ENCODE assay signal across 7 cellular contexts in the genomic region with DNA sequence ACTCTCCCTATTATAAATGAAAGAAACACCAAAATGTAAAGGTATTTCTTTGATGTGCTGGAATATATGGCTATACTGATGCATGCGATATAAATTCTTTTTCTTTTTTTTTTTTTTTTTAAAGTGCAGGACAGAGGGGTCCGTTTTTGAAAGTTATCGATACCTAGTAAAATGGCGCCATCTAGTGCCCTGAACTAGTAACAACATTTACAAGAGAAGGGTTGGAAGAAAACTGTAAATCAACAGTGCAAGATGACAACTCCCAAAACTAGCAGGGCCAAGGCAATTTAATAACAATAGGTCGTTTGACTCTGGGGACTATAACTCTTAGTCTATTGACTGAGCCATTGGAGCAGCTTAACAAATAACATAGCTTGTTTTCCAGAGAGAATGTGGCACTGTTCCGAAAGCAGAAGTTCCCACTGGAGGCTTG.
A peak's percentile ranks its signal among the peaks of the same experiment; 100 is the strongest.
DNase-seq lines count a peak whose midpoint lies in the region; ATAC-seq, FAIRE-seq and TF ChIP-seq lines count a peak whose summit lies in the region.

No MANE protein-coding gene starts in this region.

- H3K27ac ChIP-seq in DND-41 (ENCODE audit: low read length) = no peak overlapping the region
- H3K27ac ChIP-seq in OCI-LY1 (ENCODE audit: low read depth, low read length, poor library complexity, severe bottlenecking) = no peak overlapping the region
- H3K27ac ChIP-seq in naive thymus-derived CD4-positive, alpha-beta T cell (ENCODE audit: low read depth, low read length) = no peak overlapping the region

- H3K9ac ChIP-seq in DND-41 (ENCODE audit: low read depth, low read length) = no peak overlapping the region
- no peak overlapping the region for H3K9ac ChIP-seq in OCI-LY1 (ENCODE audit: low read length)

- FAIRE-seq in endometrium (lab: Jason Lieb, UNC) = peak; percentile 43

- H4K20me1 ChIP-seq in DND-41 (ENCODE audit: insufficient read depth, low read length) (no peaks in the 10 kb centered on the region; the same call in 1 of the 2 replicates), OCI-LY1 (ENCODE audit: insufficient read depth, low read length) (no peaks in the 10 kb centered on the region)

- intact Hi-C loops in naive thymus-derived CD4-positive, alpha-beta T cell (cut with micrococcal nuclease) = loop anchor here in 1 of 2 donors (5.0 kb wide), 1 partner anchor 487 kb away; no protein-coding TSS in a partner anchor

- H3K79me2 ChIP-seq in DND-41 (ENCODE audit: insufficient read depth, low read length) (no peaks in the 10 kb centered on the region), OCI-LY1 (ENCODE audit: insufficient read depth, low read length) (no peaks in the 10 kb centered on the region)

- CTCF ChIA-PET in naive thymus-derived CD4-positive, alpha-beta T cell (lab: Charles Lee) = interaction anchor here (0.6 to 1.5 kb wide), 5 partner anchors 9 to 1077 kb away, joined by 3 to 7 read pairs (median 5); no protein-coding TSS in a partner anchor

- H3K27me3 ChIP-seq in DND-41 (ENCODE audit: insufficient read depth, low read length, poor library complexity) = peaks cover 7% of the 10 kb centered on the region
- no peaks in the 10 kb centered on the region for H3K27me3 ChIP-seq in OCI-LY1 (ENCODE audit: insufficient read depth, low read length)
- no peaks in the 10 kb centered on the region for H3K27me3 ChIP-seq in naive thymus-derived CD4-positive, alpha-beta T cell (ENCODE audit: control insufficient read depth in 2 of 2, insufficient read depth in 2 of 2, low read length in 2 of 2)

- no peaks in the 10 kb centered on the region for H3K36me3 Mint-ChIP-seq in HFFc6 (ENCODE audit: low read depth)
- H3K36me3 Mint-ChIP-seq in naive thymus-derived CD4-positive, alpha-beta T cell = no peaks in the 10 kb centered on the region
- H3K36me3 Mint-ChIP-seq in T-helper 2 cell treated with Interferon-gamma antibody and Interleukin-4, amounts not matched to agents 5 μg/mL and 100 μg/mL, for 36 hours (ENCODE audit: low read depth) = no peaks in the 10 kb centered on the region

- H3K27ac Mint-ChIP-seq in HFFc6 = no peak overlapping the region
- no peak overlapping the region for H3K27ac Mint-ChIP-seq in naive thymus-derived CD4-positive, alpha-beta T cell
- H3K27ac Mint-ChIP-seq in T-helper 2 cell treated with Interferon-gamma antibody and Interleukin-4, amounts not matched to agents 5 μg/mL and 100 μg/mL, for 36 hours = no peak overlapping the region

- peak; percentile 76 for TF ChIP-seq CTCF in DND-41 (IDR thresholded peaks at IDR 0.05; ENCODE audit: borderline replicate concordance, extremely low read depth, low read length, poor library complexity, severe bottlenecking)
- TF ChIP-seq CTCF in HFFc6 (IDR thresholded peaks at IDR 0.05) = peak; percentile 89
- TF ChIP-seq CTCF in OCI-LY1 (IDR thresholded peaks at IDR 0.05; ENCODE audit: low read length) = peak; percentile 77

- H3K9me3 ChIP-seq in DND-41 (ENCODE audit: insufficient read depth, low read length, severe bottlenecking) = no peaks in the 10 kb centered on the region
- H3K9me3 ChIP-seq in OCI-LY1 (ENCODE audit: low read length) = no peaks in the 10 kb centered on the region
- H3K9me3 ChIP-seq in naive thymus-derived CD4-positive, alpha-beta T cell (ENCODE audit: control insufficient read depth in 2 of 3, low read length in 3 of 3) = no peaks in the 10 kb centered on the region

- no peaks in the 10 kb centered on the region for H3F3A ChIP-seq in OCI-LY1 (ENCODE audit: insufficient read depth, low read length)

- peaks cover 20% of the 10 kb centered on the region for H3K27me3 Mint-ChIP-seq in HFFc6 (ENCODE audit: insufficient read depth)
- peaks cover 0 to 15% (median 4%) of the 10 kb centered on the region in 5 donors for H3K27me3 Mint-ChIP-seq in naive thymus-derived CD4-positive, alpha-beta T cell
- H3K27me3 Mint-ChIP-seq in T-helper 2 cell treated with Interferon-gamma antibody and Interleukin-4, amounts not matched to agents 5 μg/mL and 100 μg/mL, for 36 hours (ENCODE audit: low read depth) = no peaks in the 10 kb centered on the region

- H3K9me2 ChIP-seq in OCI-LY1 (ENCODE audit: low read depth, low read length) = no peaks in the 10 kb centered on the region

- H3K9me3 Mint-ChIP-seq in HFFc6 = no peaks in the 10 kb centered on the region
- no peaks in the 10 kb centered on the region for H3K9me3 Mint-ChIP-seq in naive thymus-derived CD4-positive, alpha-beta T cell
- no peaks in the 10 kb centered on the region for H3K9me3 Mint-ChIP-seq in T-helper 2 cell treated with Interferon-gamma antibody and Interleukin-4, amounts not matched to agents 5 μg/mL and 100 μg/mL, for 36 hours

- H3K4me3 Mint-ChIP-seq in HFFc6 = no peak overlapping the region
- no peak overlapping the region for H3K4me3 Mint-ChIP-seq in naive thymus-derived CD4-positive, alpha-beta T cell
- no peak overlapping the region for H3K4me3 Mint-ChIP-seq in T-helper 2 cell treated with Interferon-gamma antibody and Interleukin-4, amounts not matched to agents 5 μg/mL and 100 μg/mL, for 36 hours

- no peak overlapping the region for H3K4me2 ChIP-seq in DND-41 (ENCODE audit: insufficient read depth, low read length)
- H3K4me2 ChIP-seq in OCI-LY1 (ENCODE audit: low read length) = no peak overlapping the region

- no peak for ATAC-seq in DND-41 (ENCODE audit: insufficient read depth, low read depth)
- peak; percentile 54 for ATAC-seq in naive thymus-derived CD4-positive, alpha-beta T cell

- peak; percentile 29 for DNase-seq in DND-41
- no peak for DNase-seq in HFFc6
- peak in 5 of 9 donors; percentile 14 to 37 (median 27) for DNase-seq in naive thymus-derived CD4-positive, alpha-beta T cell
- DNase-seq in T-helper 2 cell treated with Interferon-gamma antibody and Interleukin-4, amounts not matched to agents 5 μg/mL and 100 μg/mL, for 36 hours (ENCODE audit: low spot score) = no peak
- no peak for DNase-seq in amniotic stem cell (lab: John Stamatoyannopoulos, UW)

- H3K4me1 Mint-ChIP-seq in HFFc6 (ENCODE audit: low read depth) = no peaks in the 10 kb centered on the region
- H3K4me1 Mint-ChIP-seq in naive thymus-derived CD4-positive, alpha-beta T cell = peaks cover 0 to 5% (median 0%) of the 10 kb centered on the region in 7 donors
- peaks cover 1% of the 10 kb centered on the region for H3K4me1 Mint-ChIP-seq in T-helper 2 cell treated with Interferon-gamma antibody and Interleukin-4, amounts not matched to agents 5 μg/mL and 100 μg/mL, for 36 hours (ENCODE audit: low read depth)

- H3K36me3 ChIP-seq in DND-41 (ENCODE audit: insufficient read depth, low read length) = no peaks in the 10 kb centered on the region
- H3K36me3 ChIP-seq in OCI-LY1 (ENCODE audit: insufficient read depth, low read length) = no peaks in the 10 kb centered on the region
- H3K36me3 ChIP-seq in naive thymus-derived CD4-positive, alpha-beta T cell (ENCODE audit: control insufficient read depth in 2 of 3, insufficient read depth in 3 of 3, low read length in 3 of 3) = no peaks in the 10 kb centered on the region

- H2AFZ ChIP-seq in DND-41 (ENCODE audit: low read depth, low read length) = no peak overlapping the region
- H2AFZ ChIP-seq in OCI-LY1 (ENCODE audit: low read length) = no peak overlapping the region

- H3K4me1 ChIP-seq in DND-41 (ENCODE audit: insufficient read depth, low read length) (no peaks in the 10 kb centered on the region), OCI-LY1 (ENCODE audit: insufficient read depth, low read length, severe bottlenecking) (no peaks in the 10 kb centered on the region)
- no peaks in the 10 kb centered on the region for H3K4me1 ChIP-seq in naive thymus-derived CD4-positive, alpha-beta T cell (ENCODE audit: control insufficient read depth in 2 of 2, insufficient read depth in 2 of 2, low read length in 2 of 2)

- POLR2A ChIA-PET in naive thymus-derived CD4-positive, alpha-beta T cell (lab: Charles Lee) = no interaction called here

- H3K4me3 ChIP-seq in DND-41 (ENCODE audit: low read depth in 1 of 2, low read length in 2 of 2) = no peak overlapping the region
- no peak overlapping the region for H3K4me3 ChIP-seq in OCI-LY1 (ENCODE audit: low read depth, low read length, poor library complexity, severe bottlenecking)
- no peak overlapping the region for H3K4me3 ChIP-seq in naive thymus-derived CD4-positive, alpha-beta T cell (ENCODE audit: low read length)

Comparison
In these comparisons a context has a peak if more than half of its experiments do, and no peak if none do; other contexts are left out.
1. DNase-seq: peak in DND-41 (single experiment) and naive thymus-derived CD4-positive, alpha-beta T cell (5 of 9); none in HFFc6 (single experiment), T-helper 2 cell treated with Interferon-gamma antibody and Interleukin-4, amounts not matched to agents 5 μg/mL and 100 μg/mL, for 36 hours (single experiment) and amniotic stem cell (single experiment).
2. Peak in every context shown above with its lines, with median percentiles within 50 percentile points of each other: CTCF ChIP-seq.